In genomic region chr12:124648710-124649384, GRCh38 we compare ENCODE assay signal across 2 cellular contexts.
TF ChIP-seq lines count a peak whose summit lies in the region.

No MANE protein-coding gene starts in this region.

TF ChIP-seq in liver, 16 proteins besides CTCF, POLR2A, EP300 and RAD21:
- TF ChIP-seq MAX (IDR thresholded peaks at IDR 0.05), result no peak
- no peak for TF ChIP-seq NR2F2 (IDR thresholded peaks at IDR 0.05)
- TF ChIP-seq RXRA (IDR thresholded peaks at IDR 0.05), result peak; percentile 38 to 56
- no peak for TF ChIP-seq FOXA2 (IDR thresholded peaks at IDR 0.05)
- TF ChIP-seq SP1 (IDR thresholded peaks at IDR 0.05), result peak; percentile 30
- peak; percentile 52 to 62 for TF ChIP-seq HNF4A (conservative IDR thresholded peaks at IDR 0.05)

TF ChIP-seq in HepG2, 621 proteins besides CTCF, POLR2A, EP300 and RAD21:
- TF ChIP-seq ZNF7 (CRISPR knock-in tag; IDR thresholded peaks at IDR 0.05) (no peak), AHR (CRISPR knock-in tag; IDR thresholded peaks at IDR 0.05) (no peak), MEF2D (CRISPR knock-in tag; IDR thresholded peaks at IDR 0.05) (no peak), POLR2AphosphoS2 (IDR thresholded peaks at IDR 0.05; ENCODE audit: low read depth, low read length) (no peak), SKIL (CRISPR knock-in tag; IDR thresholded peaks at IDR 0.05; ENCODE audit: borderline replicate concordance) (no peak)
